ENCODE assay signal across 8 cellular contexts in the genomic region with DNA sequence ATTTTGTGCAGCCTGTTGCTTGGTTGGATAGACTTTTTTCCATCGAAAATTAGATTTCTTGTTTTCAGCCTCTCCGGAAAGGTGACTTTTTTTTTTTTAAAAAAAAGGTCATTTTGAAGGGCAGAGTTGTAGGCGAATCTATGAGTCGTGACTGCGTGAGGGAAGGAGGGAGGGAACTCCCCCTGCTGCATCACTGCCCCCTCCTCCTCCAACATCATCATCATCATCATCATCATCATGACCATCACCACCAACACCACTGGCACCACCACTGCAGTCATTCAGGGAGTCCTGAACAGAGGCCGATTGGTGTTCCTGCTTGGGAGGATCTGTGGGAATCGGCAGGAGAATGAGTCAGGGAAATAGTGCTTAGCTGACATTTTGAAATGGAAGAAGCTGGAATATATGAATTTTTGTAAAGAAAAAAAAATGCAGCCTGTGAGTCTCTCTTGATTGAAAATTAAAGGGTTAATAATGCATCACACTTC. TPM values are rescaled to one million over a fixed set of nuclear protein-coding genes. Genes with fewer than 3 reads are reported as not detected.
A peak's percentile ranks its signal among the peaks of the same experiment; 100 is the strongest.
DNase-seq lines count a peak whose midpoint lies in the region; ATAC-seq and TF ChIP-seq lines count a peak whose summit lies in the region.

No MANE protein-coding gene starts in this region.

- no peaks in the 10 kb centered on the region for H3K9me3 Mint-ChIP-seq in T-cell

- POLR2A ChIA-PET in T-cell (lab: Charles Lee) = interaction anchor here in 1 of 2 donors (0.6 kb wide), 1 partner anchor 717 kb away, joined by 4 read pairs; no protein-coding TSS in a partner anchor

- H3K36me3 ChIP-seq in esophagus muscularis mucosa (peaks cover 4 to 15% (median 10%) of the 10 kb centered on the region in 4 donors), osteoblast (ENCODE audit: insufficient read depth, low read length) (peaks cover 12% of the 10 kb centered on the region)

- TF ChIP-seq EP300 in esophagus muscularis mucosa (IDR thresholded peaks at IDR 0.05) = no peak

- H2AFZ ChIP-seq in osteoblast (ENCODE audit: low read length) = peak overlapping the region; percentile 94

- no peaks in the 10 kb centered on the region for H4K20me1 ChIP-seq in osteoblast (ENCODE audit: insufficient read depth, low read length)

- ATAC-seq in T-cell (replicated peaks in 1 of 4) = no peak
- no peak for ATAC-seq in HG03097 (IDR thresholded peaks at IDR 0.05; ENCODE audit: low FRiP score, unreplicated experiment)
- ATAC-seq in HG02759 (IDR thresholded peaks at IDR 0.05; ENCODE audit: unreplicated experiment) = no peak

- H3K27me3 Mint-ChIP-seq in T-cell = peaks cover 0 to 6% of the 10 kb centered on the region in 2 donors

- H3K79me2 ChIP-seq in osteoblast (ENCODE audit: insufficient read depth, low read length) = peaks cover 40% of the 10 kb centered on the region

- no peak for TF ChIP-seq POLR2A in esophagus muscularis mucosa (IDR thresholded peaks at IDR 0.05; ENCODE audit: low read depth)

- H3K4me2 ChIP-seq in osteoblast (ENCODE audit: insufficient read depth, low read length) = peak overlapping the region; percentile 100

- 15% methylated on average over 7 of the region's 7 CpGs for WGBS in esophagus muscularis mucosa

- H3K9me3 ChIP-seq in esophagus muscularis mucosa (no peaks in the 10 kb centered on the region), osteoblast (ENCODE audit: low read depth, low read length) (no peaks in the 10 kb centered on the region)

- H3K36me3 Mint-ChIP-seq in T-cell = peaks cover 6% of the 10 kb centered on the region

- DNase-seq in DMS79 treated with DMSO at 0.1 percent for 48 hours (lab: John Stamatoyannopoulos, UW) = peak; percentile 18
- DNase-seq in DMS79 (lab: John Stamatoyannopoulos, UW) = no peak
- no peak for DNase-seq in T-cell
- DNase-seq in esophagus muscularis mucosa (ENCODE audit: extremely low spot score) = no peak
- DNase-seq in osteoblast (ENCODE audit: insufficient read length, low spot score, missing footprints) = peak; percentile 87
- DNase-seq in NCI-H1105 (lab: John Stamatoyannopoulos, UW) = no peak

- H3K4me3 ChIP-seq in esophagus muscularis mucosa = peak overlapping the region; percentile 68 to 98 (median 93)
- peak overlapping the region; percentile 85 for H3K4me3 ChIP-seq in osteoblast (ENCODE audit: insufficient read depth, low read length)

- peak overlapping the region; percentile 74 to 84 (median 83) for H3K4me3 Mint-ChIP-seq in T-cell

- CTCF ChIA-PET in T-cell (lab: Charles Lee) = interaction anchor here in 1 of 2 donors (0.8 kb wide), 1 partner anchor 572 kb away, joined by 3 read pairs; no protein-coding TSS in a partner anchor

- no peak overlapping the region for H3K27ac Mint-ChIP-seq in T-cell

- TF ChIP-seq CTCF in esophagus muscularis mucosa (IDR thresholded peaks at IDR 0.05) (no peak), osteoblast (IDR thresholded peaks at IDR 0.05; ENCODE audit: extremely low read depth, low read depth, low read length) (no peak)

- H3K27me3 ChIP-seq in esophagus muscularis mucosa (no peaks in the 10 kb centered on the region), osteoblast (ENCODE audit: insufficient read depth, low read length) (peaks cover 27% of the 10 kb centered on the region)

- H3K4me1 Mint-ChIP-seq in T-cell = peaks cover 36 to 48% (median 39%) of the 10 kb centered on the region in 3 donors

- H3K4me1 ChIP-seq in esophagus muscularis mucosa (peaks cover 42 to 75% (median 74%) of the 10 kb centered on the region in 4 donors), osteoblast (ENCODE audit: insufficient read depth, low read length) (peaks cover 44% of the 10 kb centered on the region)

- intact Hi-C loops in esophagus muscularis mucosa (cut with DNase I) = loop anchor here (5.0 to 10.0 kb wide), 4 partner anchors 377 to 763 kb away; a partner anchor contains a TSS

- H3K27ac ChIP-seq in esophagus muscularis mucosa (replicated peaks in 1 of 4) = peak overlapping the region; percentile 90 to 98 (median 96)
- peak overlapping the region; percentile 93 for H3K27ac ChIP-seq in osteoblast (ENCODE audit: low read depth, low read length)

RNA-seq across cellular contexts. Expression of a gene that starts 1.2 kb away (rescaled TPM):
- total RNA-seq in T-cell (1 to 10 TPM; 2.5 to 6.1 (median 3.9) TPM), esophagus muscularis mucosa (10 to 100 TPM; 69.4 to 88.6 (median 78.3) TPM), osteoblast (8.3 and 12.7 TPM in 2 replicates)

Comparison
In these comparisons a context has a peak if more than half of its experiments do, and no peak if none do; other contexts are left out.
1. DNase-seq: peak in DMS79 treated with DMSO at 0.1 percent for 48 hours (single experiment) and osteoblast (single experiment); none in DMS79 (single experiment), T-cell (0 of 34), esophagus muscularis mucosa (single experiment) and NCI-H1105 (single experiment).